ENCODE assay signal across 8 cellular contexts in genomic region chr15:53260647-53261046, GRCh38.
"Had no signal": no experiment of that assay in that cellular context is flagged by ENCODE, and none has a peak within 500 bp of the region (broad histone marks: within the 10 kb centered on the region; RNA-seq: fewer than 3 reads in every experiment).

No MANE protein-coding gene starts in this region.

- DNase-seq: GDM1, GF-D8 had no signal

- FAIRE-seq: G401.6, GM12878, GM12891, GM12892, GM18507, GM19239 had no signal

- H3K4me3 ChIP-seq: GM12878 had no signal

- ATAC-seq: GM12878 had no signal
